Comparison of ENCODE assay signal across 8 cellular contexts in genomic region chr10:97731346-97732051, GRCh38. TPM values are rescaled to one million over a fixed set of nuclear protein-coding genes. Genes with fewer than 3 reads are reported as not detected.
DNase-seq lines count a peak whose midpoint lies in the region; ATAC-seq and TF ChIP-seq lines count a peak whose summit lies in the region.

No MANE protein-coding gene starts in this region.

- H3K18ac ChIP-seq in mesenchymal stem cell (ENCODE audit: low read depth in 1 of 2, low read length in 2 of 2) = no peak overlapping the region

- H3K23ac ChIP-seq in mesenchymal stem cell (ENCODE audit: low read length in 2 of 2) = no peak overlapping the region

- no peak overlapping the region for H2AK5ac ChIP-seq in mesenchymal stem cell (ENCODE audit: low read length, severe bottlenecking)

- H2BK15ac ChIP-seq in mesenchymal stem cell (ENCODE audit: low read depth, poor library complexity, severe bottlenecking) = no peak overlapping the region

- H3K4ac ChIP-seq in mesenchymal stem cell (ENCODE audit: low read depth in 1 of 2, low read length in 2 of 2) = no peak overlapping the region

- peak; percentile 60 for TF ChIP-seq CTCF in GM20000 (IDR thresholded peaks at IDR 0.05; ENCODE audit: extremely low read depth, missing control alignments)

- H3K79me1 ChIP-seq in mesenchymal stem cell (replicated peaks; ENCODE audit: low read length, poor library complexity, severe bottlenecking) = no peaks in the 10 kb centered on the region

- H4K91ac ChIP-seq in mesenchymal stem cell (ENCODE audit: low read length) = no peak overlapping the region

- no peak overlapping the region for H4K8ac ChIP-seq in mesenchymal stem cell (ENCODE audit: low read length)

- no peaks in the 10 kb centered on the region for H3K27me3 ChIP-seq in mesenchymal stem cell (ENCODE audit: control insufficient read depth in 1 of 2, insufficient read depth in 1 of 2, low read length in 2 of 2)

- DNase-seq in AG08395 (ENCODE audit: low spot score) = peak; percentile 69
- peak; percentile 54 for DNase-seq in GM20000 (ENCODE audit: low spot score)
- peak; percentile 43 for DNase-seq in NCI-H2227 treated with DMSO at 0.1 percent for 48 hours (lab: John Stamatoyannopoulos, UW)
- peak; percentile 52 for DNase-seq in effector CD4-positive, alpha-beta T cell
- peak; percentile 79 for DNase-seq in mesenchymal stem cell
- peak; percentile 33 for DNase-seq in stimulated activated naive CD4-positive, alpha-beta T cell treated with Interleukin-2 at 50 U/mL for 16 hours (lab: John Stamatoyannopoulos, UW)

- no peaks in the 10 kb centered on the region for H3K9me3 ChIP-seq in mesenchymal stem cell (ENCODE audit: control insufficient read depth, low read length)

- peaks cover under 1% of the 10 kb centered on the region for H3K4me1 ChIP-seq in mesenchymal stem cell (ENCODE audit: control insufficient read depth, insufficient read depth, low read depth, low read length)

- H3K36me3 ChIP-seq in mesenchymal stem cell (ENCODE audit: control insufficient read depth in 1 of 2, insufficient read depth in 2 of 2, low read depth in 1 of 2, low read length in 2 of 2) = no peaks in the 10 kb centered on the region

- H2BK5ac ChIP-seq in mesenchymal stem cell (ENCODE audit: low read depth, low read length, poor library complexity, severe bottlenecking) = no peak overlapping the region

- WGBS in mesenchymal stem cell = 69% methylated on average over 8 of the region's 9 CpGs

- no peak overlapping the region for H2AFZ ChIP-seq in mesenchymal stem cell (ENCODE audit: low read depth, low read length)

- no peak overlapping the region for H2BK120ac ChIP-seq in mesenchymal stem cell (ENCODE audit: low read depth, low read length)

- no peak overlapping the region for H3K4me3 ChIP-seq in mesenchymal stem cell (ENCODE audit: insufficient read depth in 1 of 2, low read depth in 1 of 2, low read length in 2 of 2)

- H2BK12ac ChIP-seq in mesenchymal stem cell (ENCODE audit: low read length in 2 of 2) = no peak overlapping the region

- no peak overlapping the region for H3K4me2 ChIP-seq in mesenchymal stem cell (ENCODE audit: low read length, poor library complexity, severe bottlenecking)

- H3K27ac ChIP-seq in mesenchymal stem cell (ENCODE audit: low read length, poor library complexity, severe bottlenecking) = no peak overlapping the region

- peak overlapping the region; percentile 43 for H3K9ac ChIP-seq in mesenchymal stem cell (ENCODE audit: low read length)

- peak; percentile 43 to 53 for ATAC-seq in activated CD4-positive, CD25-positive, alpha-beta regulatory T cell treated with anti-CD3 and anti-CD28 coated beads, Interleukin-2, amount 50 U/mL, for 24 hours
- no peak for ATAC-seq in HG02852 (IDR thresholded peaks at IDR 0.05; ENCODE audit: unreplicated experiment)

- H3K14ac ChIP-seq in mesenchymal stem cell (ENCODE audit: low read length in 2 of 2) = no peak overlapping the region

RNA-seq across cellular contexts. Expression of gene ZFYVE27, which starts 5.4 kb away (rescaled TPM):
- polyA plus RNA-seq in mesenchymal stem cell (2013, experiment 1 of 2) = 9.1 TPM
- polyA plus RNA-seq in mesenchymal stem cell (2013, experiment 2 of 2) = 8.1 TPM

RNA-seq across cellular contexts. Expression of gene MARVELD1, which starts 18.0 kb away (rescaled TPM):
- 67.9 TPM for polyA plus RNA-seq in mesenchymal stem cell (2013, experiment 1 of 2)
- 69.0 TPM for polyA plus RNA-seq in mesenchymal stem cell (2013, experiment 2 of 2)

RNA-seq across cellular contexts. Expression of gene SFRP5, which starts 40.3 kb away (rescaled TPM):
- polyA plus RNA-seq in mesenchymal stem cell (2013, experiment 1 of 2) = not detected
- not detected for polyA plus RNA-seq in mesenchymal stem cell (2013, experiment 2 of 2)

RNA-seq across cellular contexts. Expression of gene AVPI1, which starts 44.5 kb away (rescaled TPM):
- 5.8 TPM for polyA plus RNA-seq in mesenchymal stem cell (2013, experiment 1 of 2)
- 5.8 TPM for polyA plus RNA-seq in mesenchymal stem cell (2013, experiment 2 of 2)
